1 cellular context compared by ENCODE assay signal in genomic region chr2:38535745-38536506, GRCh38.
TF ChIP-seq lines count a peak whose summit lies in the region.

No MANE protein-coding gene starts in this region.

TF ChIP-seq in K562, 482 proteins besides CTCF, POLR2A, EP300 and RAD21 (continued from another document and continues in another):
- TF ChIP-seq ZNF561 (CRISPR knock-in tag; conservative IDR thresholded peaks at IDR 0.05) (no peak), E2F6 (IDR thresholded peaks at IDR 0.05; ENCODE audit: borderline replicate concordance in 1 of 2, extremely low read depth in 1 of 2, insufficient read depth in 1 of 2, insufficient read length in 1 of 2, low read depth in 1 of 2, low read length in 1 of 2, poor library complexity in 1 of 2, severe bottlenecking in 1 of 2) (peak; percentile 23 to 53), KDM2B (CRISPR knock-in tag; IDR thresholded peaks at IDR 0.05) (peak; percentile 94), ELK1 (CRISPR knock-in tag; IDR thresholded peaks at IDR 0.05) (no peak), PHF8 (IDR thresholded peaks at IDR 0.05; ENCODE audit: borderline replicate concordance, low read length) (peak; percentile 17; the same call in 1 of the 2 replicates), CREB1 (IDR thresholded peaks at IDR 0.05) (no peak), CREB1 (CRISPR knock-in tag; IDR thresholded peaks at IDR 0.05) (peak; percentile 45; the same call in 1 of the 2 replicates), ZNF384 (IDR thresholded peaks at IDR 0.05; ENCODE audit: low read depth, low read length) (peak; percentile 54), PHF20 (IDR thresholded peaks at IDR 0.05; ENCODE audit: partially characterized antibody) (peak; percentile 36), ZFX (CRISPR knock-in tag; IDR thresholded peaks at IDR 0.05) (peak; percentile 74), MTA3 (IDR thresholded peaks at IDR 0.05; ENCODE audit: borderline replicate concordance) (peak; percentile 70; the same call in 1 of the 2 replicates), UBTF (IDR thresholded peaks at IDR 0.05; ENCODE audit: borderline replicate concordance in 1 of 2, low read depth in 2 of 2, low read length in 2 of 2) (peak in 1 of 2 experiments; percentile 64; a peak in 1 of 4 replicates), GATAD2A (IDR thresholded peaks at IDR 0.05) (0 out of 2 replicates have a peak, but pooled peaks have one; percentile 34), HMG20A (CRISPR knock-in tag; conservative IDR thresholded peaks at IDR 0.05) (no peak), DACH1 (IDR thresholded peaks at IDR 0.05; ENCODE audit: partially characterized antibody) (no peak), TFAP4 (CRISPR knock-in tag; IDR thresholded peaks at IDR 0.05; ENCODE audit: borderline replicate concordance) (peak; percentile 65; the same call in 1 of the 2 replicates), DLX4 (CRISPR knock-in tag; IDR thresholded peaks at IDR 0.05) (no peak), ZNF354B (CRISPR knock-in tag; IDR thresholded peaks at IDR 0.05) (no peak), ZNF140 (CRISPR knock-in tag; IDR thresholded peaks at IDR 0.05) (no peak), ZBTB33 (CRISPR knock-in tag; IDR thresholded peaks at IDR 0.05) (peak; percentile 93), REST (CRISPR knock-in tag; IDR thresholded peaks at IDR 0.05; ENCODE audit: low read depth) (0 out of 2 replicates have a peak, but pooled peaks have one; percentile 41), NONO (IDR thresholded peaks at IDR 0.05; ENCODE audit: low read depth in 2 of 2, low read length in 1 of 2) (peak in 1 of 2 experiments; percentile 60; a peak in 1 of 4 replicates), ZNF740 (CRISPR knock-in tag; IDR thresholded peaks at IDR 0.05) (peak; percentile 75), ZNF740 (tag; IDR thresholded peaks at IDR 0.05) (no peak), SMAD4 (CRISPR knock-in tag; conservative IDR thresholded peaks at IDR 0.05) (peak; percentile 47; the same call in 1 of the 2 replicates), ATF3 (IDR thresholded peaks at IDR 0.05) (peak; percentile 94), ATF3 (CRISPR knock-in tag; conservative IDR thresholded peaks at IDR 0.05) (no peak), ZBTB9 (CRISPR knock-in tag; IDR thresholded peaks at IDR 0.05) (0 out of 2 replicates have a peak, but pooled peaks have one; percentile 61), ATF1 (CRISPR knock-in tag; IDR thresholded peaks at IDR 0.05) (no peak), ATF1 (tag; IDR thresholded peaks at IDR 0.05) (peak; percentile 76), LCOR (CRISPR knock-in tag; IDR thresholded peaks at IDR 0.05) (0 out of 2 replicates have a peak, but pooled peaks have one; percentile 38), PHB2 (IDR thresholded peaks at IDR 0.05; ENCODE audit: low read depth) (no peak), CREM (IDR thresholded peaks at IDR 0.05; ENCODE audit: low read depth) (peak; percentile 55; the same call in 1 of the 2 replicates), USF1 (CRISPR knock-in tag; IDR thresholded peaks at IDR 0.05) (0 out of 2 replicates have a peak, but pooled peaks have one; percentile 16), CC2D1A (IDR thresholded peaks at IDR 0.05) (0 out of 2 replicates have a peak, but pooled peaks have one; percentile 35), ATF7 (IDR thresholded peaks at IDR 0.05) (peak; percentile 94), ZNF431 (CRISPR knock-in tag; IDR thresholded peaks at IDR 0.05) (0 out of 2 replicates have a peak, but pooled peaks have one; percentile 37), CTCFL (IDR thresholded peaks at IDR 0.05; ENCODE audit: borderline replicate concordance, insufficient read depth, low read depth, low read length, poor library complexity, severe bottlenecking) (peak; percentile 68), RFX1 (IDR thresholded peaks at IDR 0.05) (no peak), MAX (CRISPR knock-in tag; IDR thresholded peaks at IDR 0.05) (peak; percentile 18; the same call in 1 of the 2 replicates), CXXC5 (CRISPR knock-in tag; IDR thresholded peaks at IDR 0.05) (peak; percentile 73), SAP30 (IDR thresholded peaks at IDR 0.05; ENCODE audit: borderline replicate concordance, insufficient read depth, low read depth, low read length, poor library complexity, severe bottlenecking) (no peak)
